ENCODE assay signal across 18 cellular contexts in the genomic region with DNA sequence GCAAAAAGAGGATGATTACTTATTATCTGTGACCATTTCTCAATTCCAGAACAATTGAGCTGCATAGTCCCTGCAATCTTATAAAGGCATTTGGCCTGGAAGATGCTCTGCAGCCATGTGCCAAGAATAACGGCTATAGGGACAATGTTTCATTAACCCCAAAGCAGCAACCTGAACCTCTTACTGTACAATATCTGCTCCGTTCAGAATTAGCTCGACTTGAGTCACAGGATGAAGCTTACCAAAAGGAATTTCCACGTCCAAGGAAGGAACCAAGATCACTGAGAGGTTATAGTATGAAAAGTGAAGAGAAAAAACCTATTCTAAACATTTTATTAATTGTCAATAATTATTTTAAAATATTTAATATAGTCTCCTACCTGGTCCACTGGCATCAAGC.
DNase-seq lines count a peak whose midpoint lies in the region; TF ChIP-seq lines count a peak whose summit lies in the region.
"Had no signal": no experiment of that assay in that cellular context is flagged by ENCODE, and none has a peak within 500 bp of the region (broad histone marks: within the 10 kb centered on the region; RNA-seq: fewer than 3 reads in every experiment).

No MANE protein-coding gene starts in this region.

- no peak overlapping the region for H3K27ac ChIP-seq in effector memory CD4-positive, alpha-beta T cell (ENCODE audit: insufficient read depth, low read length, poor library complexity, severe bottlenecking)
- H3K27ac ChIP-seq: breast epithelium, tibial nerve had no signal

- H3K27me3 Mint-ChIP-seq in HFFc6 (ENCODE audit: insufficient read depth), result peaks cover 2% of the 10 kb centered on the region; the same call in 1 of the 2 replicates
- H3K27me3 Mint-ChIP-seq: CD4-positive, alpha-beta memory T cell; naive B cell; stimulated activated naive B cell treated with anti-CD40 and anti-IgM and Interleukin-4, amounts not matched to agents 10 μg/mL and 1 μg/mL and 100 μg/mL, for 72 hours had no signal

- H3K9me3 Mint-ChIP-seq in HFFc6, result no peaks in the 10 kb centered on the region
- H3K9me3 Mint-ChIP-seq: activated naive CD4-positive, alpha-beta T cell treated with anti-CD3 and anti-CD28 coated beads for 36 hours had no signal

- no peak overlapping the region for H3K4me3 Mint-ChIP-seq in HFFc6
- H3K4me3 Mint-ChIP-seq: activated naive CD4-positive, alpha-beta T cell treated with anti-CD3 and anti-CD28 coated beads for 36 hours; CD4-positive, alpha-beta memory T cell; naive B cell; stimulated activated naive B cell treated with anti-CD40 and anti-IgM and Interleukin-4, amounts not matched to agents 10 μg/mL and 1 μg/mL and 100 μg/mL, for 72 hours had no signal

- no peaks in the 10 kb centered on the region for H3K36me3 ChIP-seq in effector memory CD4-positive, alpha-beta T cell (ENCODE audit: control insufficient read depth, insufficient read depth, low read length)
- H3K36me3 ChIP-seq: breast epithelium had no signal

- no peaks in the 10 kb centered on the region for H3K36me3 Mint-ChIP-seq in HFFc6 (ENCODE audit: low read depth)
- H3K36me3 Mint-ChIP-seq: stimulated activated naive B cell treated with anti-CD40 and anti-IgM and Interleukin-4, amounts not matched to agents 10 μg/mL and 1 μg/mL and 100 μg/mL, for 72 hours had no signal

- no peaks in the 10 kb centered on the region for H3K9me3 ChIP-seq in effector memory CD4-positive, alpha-beta T cell (ENCODE audit: control insufficient read depth, low read length)
- H3K9me3 ChIP-seq: breast epithelium, tibial nerve had no signal

- H3K27ac Mint-ChIP-seq in HFFc6, result peak overlapping the region; percentile 49; the same call in 1 of the 2 replicates
- H3K27ac Mint-ChIP-seq: activated naive CD4-positive, alpha-beta T cell treated with anti-CD3 and anti-CD28 coated beads for 36 hours; CD4-positive, alpha-beta memory T cell; naive B cell; stimulated activated naive B cell treated with anti-CD40 and anti-IgM and Interleukin-4, amounts not matched to agents 10 μg/mL and 1 μg/mL and 100 μg/mL, for 72 hours had no signal

- TF ChIP-seq CTCF in HFFc6 (IDR thresholded peaks at IDR 0.05) (no peak), fibroblast of the aortic adventitia (IDR thresholded peaks at IDR 0.05; ENCODE audit: insufficient read depth, low read length) (no peak)

- peak; percentile 66 for DNase-seq in HFFc6
- peak; percentile 37 for DNase-seq in amniotic stem cell (lab: John Stamatoyannopoulos, UW)
- DNase-seq in fibroblast of the aortic adventitia (ENCODE audit: low read depth), result peak; percentile 66
- DNase-seq in stimulated activated CD4-positive, alpha-beta T cell treated with anti-CD3 and anti-CD28 coated beads, Interleukin-1b, Interleukin-23, amount 100 ng/mL, for 48 hours, result no peak
- no peak for DNase-seq in effector memory CD4-positive, alpha-beta T cell
- DNase-seq in C1 segment of cervical spinal cord (lab: John Stamatoyannopoulos, UW), result no peak
- no peak for DNase-seq in activated naive CD4-positive, alpha-beta T cell (lab: John Stamatoyannopoulos, UW)
- DNase-seq: activated CD4-positive, alpha-beta T cell treated with anti-CD3 and anti-CD28 coated beads for 4 hours; activated naive CD4-positive, alpha-beta T cell treated with anti-CD3 and anti-CD28 coated beads for 36 hours; CD4-positive, alpha-beta memory T cell; naive B cell; NCI-H2081 treated with DMSO at 0.1 percent for 48 hours; NCI-H526 treated with DMSO at 0.1 percent for 48 hours; OCI-M1; stimulated activated naive B cell treated with anti-CD40 and anti-IgM and Interleukin-4, amounts not matched to agents 10 μg/mL and 1 μg/mL and 100 μg/mL, for 72 hours had no signal

- H3K4me1 ChIP-seq in effector memory CD4-positive, alpha-beta T cell (ENCODE audit: control insufficient read depth, insufficient read depth, low read length, poor library complexity, severe bottlenecking), result no peaks in the 10 kb centered on the region
- H3K4me1 ChIP-seq: breast epithelium, tibial nerve had no signal

- H3K27me3 ChIP-seq in effector memory CD4-positive, alpha-beta T cell (replicated peaks; ENCODE audit: control insufficient read depth, insufficient read depth, low read length, poor library complexity, severe bottlenecking), result no peaks in the 10 kb centered on the region
- H3K27me3 ChIP-seq: breast epithelium, tibial nerve had no signal

- H3K4me1 Mint-ChIP-seq in HFFc6 (ENCODE audit: low read depth), result peaks cover 15% of the 10 kb centered on the region
- H3K4me1 Mint-ChIP-seq: CD4-positive, alpha-beta memory T cell; stimulated activated naive B cell treated with anti-CD40 and anti-IgM and Interleukin-4, amounts not matched to agents 10 μg/mL and 1 μg/mL and 100 μg/mL, for 72 hours had no signal

- H3K4me3 ChIP-seq in fibroblast of the aortic adventitia (ENCODE audit: low read depth, low read length), result no peak overlapping the region
- H3K4me3 ChIP-seq in effector memory CD4-positive, alpha-beta T cell (ENCODE audit: insufficient read depth, low read depth, low read length, poor library complexity, severe bottlenecking), result no peak overlapping the region
- H3K4me3 ChIP-seq: breast epithelium, lung, tibial nerve had no signal

Comparison
In these comparisons a context has a peak if more than half of its experiments do, and no peak if none do; other contexts are left out.
1. DNase-seq: peak in HFFc6 (single experiment), amniotic stem cell (single experiment) and fibroblast of the aortic adventitia (single experiment); none in stimulated activated CD4-positive, alpha-beta T cell treated with anti-CD3 and anti-CD28 coated beads, Interleukin-1b, Interleukin-23, amount 100 ng/mL, for 48 hours (single experiment), effector memory CD4-positive, alpha-beta T cell (0 of 3), C1 segment of cervical spinal cord (0 of 14) and activated naive CD4-positive, alpha-beta T cell (0 of 4).